18 cellular contexts compared by ENCODE assay signal in genomic region chr19:40633207-40633606, GRCh38. TPM values are rescaled to one million over a fixed set of nuclear protein-coding genes. Genes with fewer than 3 reads are reported as not detected.
DNase-seq lines count a peak whose midpoint lies in the region; ATAC-seq and TF ChIP-seq lines count a peak whose summit lies in the region.
"Had no signal": no experiment of that assay in that cellular context is flagged by ENCODE, and none has a peak within 500 bp of the region (broad histone marks: within the 10 kb centered on the region; RNA-seq: fewer than 3 reads in every experiment).

No MANE protein-coding gene starts in this region.

- DNase-seq in GM23248: peak; percentile 55
- DNase-seq in adipocyte (ENCODE audit: low read depth): peak; percentile 50
- peak; percentile 48 to 84 for DNase-seq in fibroblast of lung (ENCODE audit: low read depth in 2 of 2)
- peak; percentile 44 for DNase-seq in stromal cell of bone marrow (ENCODE audit: low read depth)
- DNase-seq in SHP77 (lab: John Stamatoyannopoulos, UW): no peak
- DNase-seq in activated naive CD8-positive, alpha-beta T cell treated with anti-CD3 and anti-CD28 coated beads for 36 hours: no peak
- DNase-seq: activated naive CD4-positive, alpha-beta T cell treated with Interleukin-2 at 50 U/mL for 16 hours; C1 segment of cervical spinal cord; caudate nucleus; DMS153; head of caudate nucleus; NCI-H2029; NCI-H69; retina; T-helper 1 cell had no signal

- H3K4me1 Mint-ChIP-seq in activated naive CD8-positive, alpha-beta T cell treated with anti-CD3 and anti-CD28 coated beads for 36 hours: peaks cover 11% of the 10 kb centered on the region

- in situ Hi-C loops in GM23248 (cut with MboI): no loop called here

- no peak overlapping the region for H3K4me3 ChIP-seq in GM23248
- no peak overlapping the region for H3K4me3 ChIP-seq in adipocyte (ENCODE audit: low read length)
- H3K4me3 ChIP-seq in fibroblast of lung (replicated peaks in 1 of 4; ENCODE audit: control extremely low read depth in 1 of 4, insufficient read depth in 1 of 4, low read depth in 3 of 4, low read length in 4 of 4): no peak overlapping the region

- 20 to 32% methylated on average over 5 of the region's 5 CpGs for WGBS in GM23248 (ENCODE audit: low coverage in 1 of 2, low lambda C conversion rate in 2 of 2, missing lambda C conversion rate in 2 of 2), 2 experiments

- H3K9me3 Mint-ChIP-seq in activated naive CD8-positive, alpha-beta T cell treated with anti-CD3 and anti-CD28 coated beads for 36 hours: no peaks in the 10 kb centered on the region

- no peaks in the 10 kb centered on the region for H3K9me2 ChIP-seq in GM23248 (ENCODE audit: insufficient read depth)

- ATAC-seq in HG03097 (IDR thresholded peaks at IDR 0.05; ENCODE audit: low FRiP score, unreplicated experiment) (no peak), GM21529 (IDR thresholded peaks at IDR 0.05; ENCODE audit: unreplicated experiment) (no peak)
- ATAC-seq: activated CD4-positive, CD25-positive, alpha-beta regulatory T cell treated with anti-CD3 and anti-CD28 coated beads, Interleukin-2, amount 50 U/mL, for 24 hours had no signal

- H3K4me1 ChIP-seq in GM23248 (ENCODE audit: insufficient read depth): peaks cover 15% of the 10 kb centered on the region
- peaks cover 5% of the 10 kb centered on the region for H3K4me1 ChIP-seq in adipocyte (ENCODE audit: control insufficient read depth, insufficient read depth, low read length)
- H3K4me1 ChIP-seq in fibroblast of lung (ENCODE audit: control insufficient read depth, extremely low read depth, insufficient read depth, low read length): peaks cover 3% of the 10 kb centered on the region

- H3K27ac ChIP-seq in GM23248: no peak overlapping the region
- H3K27ac ChIP-seq in fibroblast of lung (ENCODE audit: insufficient read depth, low read length): no peak overlapping the region

- H4K20me1 ChIP-seq in GM23248 (ENCODE audit: insufficient read depth) (no peaks in the 10 kb centered on the region), fibroblast of lung (ENCODE audit: control insufficient read depth, extremely low read depth, insufficient read depth, low read length) (no peaks in the 10 kb centered on the region)

- H3K9ac ChIP-seq in GM23248 (no peak overlapping the region), adipocyte (ENCODE audit: low read length) (no peak overlapping the region), fibroblast of lung (ENCODE audit: insufficient read depth, low read length) (no peak overlapping the region)

- H3K9me3 ChIP-seq in GM23248 (ENCODE audit: low read depth) (no peaks in the 10 kb centered on the region), adipocyte (ENCODE audit: control insufficient read depth, low read length) (no peaks in the 10 kb centered on the region), fibroblast of lung (ENCODE audit: control insufficient read depth, insufficient read depth, low read depth, low read length) (no peaks in the 10 kb centered on the region)

- H3K36me3 Mint-ChIP-seq in activated naive CD8-positive, alpha-beta T cell treated with anti-CD3 and anti-CD28 coated beads for 36 hours: peaks cover 5% of the 10 kb centered on the region

- TF ChIP-seq CTCF in fibroblast of lung (conservative IDR thresholded peaks at IDR 0.05 in 1 of 2, IDR thresholded peaks at IDR 0.05 in 1 of 2; ENCODE audit: low read depth in 1 of 2, low read length in 2 of 2): no peak

- H3F3A ChIP-seq in GM23248 (ENCODE audit: insufficient read depth): peaks cover 34% of the 10 kb centered on the region

- H2AFZ ChIP-seq in GM23248 (no peak overlapping the region), fibroblast of lung (ENCODE audit: low read length) (no peak overlapping the region)

- no peaks in the 10 kb centered on the region for H3K79me2 ChIP-seq in GM23248 (ENCODE audit: insufficient read depth)
- H3K79me2 ChIP-seq in fibroblast of lung (ENCODE audit: control insufficient read depth, insufficient read depth, low read length): no peaks in the 10 kb centered on the region

- no peaks in the 10 kb centered on the region; the same call in 1 of the 2 replicates for H3K36me3 ChIP-seq in GM23248 (ENCODE audit: low read depth)
- no peaks in the 10 kb centered on the region for H3K36me3 ChIP-seq in adipocyte (ENCODE audit: control insufficient read depth, insufficient read depth, low read length, severe bottlenecking)
- no peaks in the 10 kb centered on the region for H3K36me3 ChIP-seq in fibroblast of lung (ENCODE audit: control insufficient read depth, insufficient read depth, low read length)

- H3K27me3 ChIP-seq in GM23248 (replicated peaks; ENCODE audit: insufficient read depth) (no peaks in the 10 kb centered on the region), adipocyte (replicated peaks; ENCODE audit: control insufficient read depth, insufficient read depth, low read length) (peaks cover 7% of the 10 kb centered on the region), fibroblast of lung (ENCODE audit: control insufficient read depth, insufficient read depth, low read length) (peaks cover 3% of the 10 kb centered on the region)

- peaks cover 21% of the 10 kb centered on the region for H3K27me3 Mint-ChIP-seq in activated naive CD8-positive, alpha-beta T cell treated with anti-CD3 and anti-CD28 coated beads for 36 hours

- H3K4me2 ChIP-seq in GM23248 (ENCODE audit: unreplicated experiment): peak overlapping the region; percentile 13
- no peak overlapping the region for H3K4me2 ChIP-seq in fibroblast of lung (ENCODE audit: extremely low read depth, insufficient read depth, low read length)

- no peak overlapping the region for H3K4me3 Mint-ChIP-seq in activated naive CD8-positive, alpha-beta T cell treated with anti-CD3 and anti-CD28 coated beads for 36 hours

- no peak overlapping the region for H3K27ac Mint-ChIP-seq in activated naive CD8-positive, alpha-beta T cell treated with anti-CD3 and anti-CD28 coated beads for 36 hours

RNA-seq across cellular contexts. Expression of gene LTBP4, which starts 32.0 kb away (rescaled TPM):
- total RNA-seq in GM23248 (2014; rRNA removed; shearing (Covaris generic)): 18.0 and 18.3 TPM in 2 replicates
- polyA plus RNA-seq in GM23248 (2016; fragmentation: Nextera tagmentation; extraction: Ambion mirVana) (45.5 and 47.2 TPM in 2 replicates), fibroblast of lung (29.6 and 31.7 TPM in 2 replicates)
- total RNA-seq in fibroblast of lung: 46.4 and 60.9 TPM in 2 replicates
- polyA plus RNA-seq in fibroblast of lung (2012): 118 and 124 TPM in 2 replicates
- 119 and 145 TPM in 2 replicates for polyA minus RNA-seq in fibroblast of lung (ENCODE audit: low replicate concordance)
- total RNA-seq in activated naive CD8-positive, alpha-beta T cell treated with anti-CD3 and anti-CD28 coated beads for 36 hours: 100 to 1,000 TPM in 1 of 2 experiments, 10 to 100 TPM in 1; 99.3 to 102 TPM

RNA-seq across cellular contexts. Expression of gene SHKBP1, which starts 56.5 kb away (rescaled TPM):
- 27.8 and 36.3 TPM in 2 replicates for total RNA-seq in GM23248 (2014; rRNA removed; shearing (Covaris generic))
- 62.2 and 66.4 TPM in 2 replicates for polyA plus RNA-seq in GM23248 (2016; fragmentation: Nextera tagmentation; extraction: Ambion mirVana)
- total RNA-seq in fibroblast of lung: 22.3 and 43.4 TPM in 2 replicates
- polyA plus RNA-seq in fibroblast of lung: 35.6 and 43.2 TPM in 2 replicates
- polyA plus RNA-seq in fibroblast of lung (2012): 63.9 and 95.7 TPM in 2 replicates
- polyA minus RNA-seq in fibroblast of lung (ENCODE audit: low replicate concordance): 81.4 and 142 TPM in 2 replicates
- 10 to 100 TPM; 71.1 to 74.5 TPM for total RNA-seq in activated naive CD8-positive, alpha-beta T cell treated with anti-CD3 and anti-CD28 coated beads for 36 hours

RNA-seq across cellular contexts. Expression of gene NUMBL, which starts 57.2 kb away (rescaled TPM):
- total RNA-seq in GM23248 (2014; rRNA removed; shearing (Covaris generic)): 33.4 and 49.7 TPM in 2 replicates
- polyA plus RNA-seq in GM23248 (2016; fragmentation: Nextera tagmentation; extraction: Ambion mirVana): 30.8 and 35.1 TPM in 2 replicates
- total RNA-seq in fibroblast of lung: 30.6 and 33.4 TPM in 2 replicates
- polyA plus RNA-seq in fibroblast of lung: 26.2 and 28.2 TPM in 2 replicates
- polyA plus RNA-seq in fibroblast of lung (2012): 39.8 TPM in 2 replicates
- polyA minus RNA-seq in fibroblast of lung (ENCODE audit: low replicate concordance): 45.4 and 48.6 TPM in 2 replicates
- 10 to 100 TPM; 13.4 to 14.9 TPM for total RNA-seq in activated naive CD8-positive, alpha-beta T cell treated with anti-CD3 and anti-CD28 coated beads for 36 hours

Comparison
In these comparisons a context has a peak if more than half of its experiments do, and no peak if none do; other contexts are left out.
1. DNase-seq: peak in GM23248 (single experiment), adipocyte (single experiment), fibroblast of lung (2 of 2) and stromal cell of bone marrow (single experiment); none in SHP77 (0 of 2) and activated naive CD8-positive, alpha-beta T cell treated with anti-CD3 and anti-CD28 coated beads for 36 hours (single experiment).